In the genomic region with DNA sequence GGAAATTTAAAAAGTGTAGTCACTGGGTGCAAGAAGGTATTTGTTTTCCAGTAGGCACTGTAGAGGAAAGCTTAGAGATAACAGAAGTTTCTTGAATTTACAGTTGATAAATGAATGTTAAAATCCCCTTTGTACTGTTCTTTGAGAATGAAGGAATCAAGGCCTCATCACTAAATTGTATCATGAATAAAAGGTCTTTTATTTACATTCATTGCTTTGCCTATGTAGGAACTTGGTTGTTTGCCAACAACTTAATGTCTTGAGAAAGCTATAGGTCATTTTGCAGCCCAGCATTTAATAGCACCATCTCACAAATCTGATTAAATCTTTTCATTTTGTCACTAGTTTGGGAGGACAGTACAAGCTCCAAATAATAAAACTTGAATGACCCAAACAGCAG, we compare ENCODE assay signal across 24 cellular contexts.
"Had no signal": no experiment of that assay in that cellular context is flagged by ENCODE, and none has a peak within 500 bp of the region (broad histone marks: within the 10 kb centered on the region; RNA-seq: fewer than 3 reads in every experiment).

No MANE protein-coding gene starts in this region.

- H3K36me3 Mint-ChIP-seq: activated naive CD4-positive, alpha-beta T cell treated with anti-CD3 and anti-CD28 coated beads, Interleukin-2, amount 50 U/mL, for 72 hours; WTC11 had no signal

- H3K4me1 Mint-ChIP-seq: WTC11 had no signal

- H3K27ac Mint-ChIP-seq: activated CD8-positive, alpha-beta T cell treated with anti-CD3 and anti-CD28 coated beads, Interleukin-2, amount 10 ng/mL, durations not matched to agents 7 days and 5 days; activated naive CD4-positive, alpha-beta T cell treated with anti-CD3 and anti-CD28 coated beads, Interleukin-2, amount 50 U/mL, for 72 hours; activated naive CD8-positive, alpha-beta T cell treated with anti-CD3 and anti-CD28 coated beads, Interleukin-2, amount 50 U/mL, for 24 hours; T-helper 1 cell treated with Interleukin-12 subunit alpha and Interleukin-12 subunit beta and Interleukin-4 antibody, amounts not matched to agents 30 μg/mL and 1 μg/mL, for 36 hours; WTC11 had no signal

- DNase-seq: activated CD4-positive, alpha-beta T cell treated with anti-CD3 and anti-CD28 coated beads for 48 hours; activated CD4-positive, alpha-beta T cell treated with anti-CD3 and anti-CD28 coated beads, Interleukin-2, amount 50 U/mL, for 4 hours; activated CD4-positive, CD25-positive, alpha-beta regulatory T cell treated with anti-CD3 and anti-CD28 coated beads, Interleukin-2, amount 50 U/mL, for 72 hours; activated CD8-positive, alpha-beta memory T cell treated with anti-CD3 and anti-CD28 coated beads, Interleukin-2, amount 50 U/mL, for 48 hours; activated CD8-positive, alpha-beta T cell treated with anti-CD3 and anti-CD28 coated beads, Interleukin-2, amount 10 ng/mL, durations not matched to agents 7 days and 5 days; activated naive CD8-positive, alpha-beta T cell treated with anti-CD3 and anti-CD28 coated beads, Interleukin-2, amount 50 U/mL, for 24 hours; activated T-cell treated with anti-CD3 and anti-CD28 coated beads, Interleukin-2, amount 50 U/mL, for 1 hour; amniotic stem cell; body of pancreas; central memory CD4-positive, alpha-beta T cell; MM.1S; NCI-H1105 treated with DMSO at 0.1 percent for 48 hours; NCI-H1436 treated with DMSO at 0.1 percent for 48 hours; NCI-H187; NCI-H2081; NCI-H2171 treated with DMSO at 0.1 percent for 48 hours; NCI-H510A treated with DMSO at 0.1 percent for 48 hours; NCI-H774; SIG-M5; SW 1271; T-helper 9 cell had no signal

- H3K27me3 Mint-ChIP-seq: activated naive CD8-positive, alpha-beta T cell treated with anti-CD3 and anti-CD28 coated beads, Interleukin-2, amount 50 U/mL, for 24 hours had no signal

- H3K9me3 Mint-ChIP-seq: activated naive CD4-positive, alpha-beta T cell treated with anti-CD3 and anti-CD28 coated beads, Interleukin-2, amount 50 U/mL, for 72 hours; activated naive CD8-positive, alpha-beta T cell treated with anti-CD3 and anti-CD28 coated beads, Interleukin-2, amount 50 U/mL, for 24 hours; T-helper 1 cell treated with Interleukin-12 subunit alpha and Interleukin-12 subunit beta and Interleukin-4 antibody, amounts not matched to agents 30 μg/mL and 1 μg/mL, for 36 hours; WTC11 had no signal

- H3K4me3 Mint-ChIP-seq: activated CD8-positive, alpha-beta T cell treated with anti-CD3 and anti-CD28 coated beads, Interleukin-2, amount 10 ng/mL, durations not matched to agents 7 days and 5 days; activated naive CD8-positive, alpha-beta T cell treated with anti-CD3 and anti-CD28 coated beads, Interleukin-2, amount 50 U/mL, for 24 hours; T-helper 1 cell treated with Interleukin-12 subunit alpha and Interleukin-12 subunit beta and Interleukin-4 antibody, amounts not matched to agents 30 μg/mL and 1 μg/mL, for 36 hours; WTC11 had no signal
